Comparison of ENCODE assay signal across 9 cellular contexts in genomic region chr16:47018223-47018891, GRCh38. TPM values are rescaled to one million over a fixed set of nuclear protein-coding genes. Genes with fewer than 3 reads are reported as not detected.
DNase-seq lines count a peak whose midpoint lies in the region; ATAC-seq, FAIRE-seq and TF ChIP-seq lines count a peak whose summit lies in the region.
"Had no signal": no experiment of that assay in that cellular context is flagged by ENCODE, and none has a peak within 500 bp of the region (broad histone marks: within the 10 kb centered on the region; RNA-seq: fewer than 3 reads in every experiment).

No MANE protein-coding gene starts in this region.

- H3K27ac ChIP-seq in suprapubic skin = no peak overlapping the region
- H3K27ac ChIP-seq: gastrocnemius medialis had no signal

- no peaks in the 10 kb centered on the region for H3K9me3 ChIP-seq in suprapubic skin
- H3K9me3 ChIP-seq: gastrocnemius medialis had no signal

- TF ChIP-seq EP300 in suprapubic skin (IDR thresholded peaks at IDR 0.05) = no peak

- no peaks in the 10 kb centered on the region for H3K9me3 Mint-ChIP-seq in naive B cell

- WGBS in suprapubic skin = 53% methylated on average over 14 of the region's 14 CpGs

- no peak for DNase-seq in activated CD4-positive, CD25-positive, alpha-beta regulatory T cell (lab: John Stamatoyannopoulos, UW)
- peak; percentile 87 for DNase-seq in HPDE6-E6E7 (ENCODE audit: extremely low spot score)
- peak; percentile 30 for DNase-seq in SIG-M5 (lab: John Stamatoyannopoulos, UW)
- DNase-seq in bronchial epithelial cell (ENCODE audit: low read depth) = peak; percentile 52
- peak; percentile 64 for DNase-seq in naive B cell
- DNase-seq in suprapubic skin (ENCODE audit: low spot score in 2 of 2) = no peak
- DNase-seq: gastrocnemius medialis had no signal

- no peak for TF ChIP-seq POLR2A in suprapubic skin (IDR thresholded peaks at IDR 0.05)

- H3K4me1 Mint-ChIP-seq in naive B cell = peaks cover 21 to 34% (median 23%) of the 10 kb centered on the region in 3 donors

- no peaks in the 10 kb centered on the region for H3K27me3 ChIP-seq in bronchial epithelial cell (ENCODE audit: control insufficient read depth, insufficient read depth, low read length)
- H3K27me3 ChIP-seq in suprapubic skin = no peaks in the 10 kb centered on the region
- H3K27me3 ChIP-seq: gastrocnemius medialis had no signal

- TF ChIP-seq CTCF in bronchial epithelial cell (IDR thresholded peaks at IDR 0.05; ENCODE audit: insufficient read depth, low read length, severe bottlenecking) (peak; percentile 85), suprapubic skin (IDR thresholded peaks at IDR 0.05) (peak in 1 of 2 donors; percentile 37)

- H3K36me3 ChIP-seq in bronchial epithelial cell (ENCODE audit: control insufficient read depth, insufficient read depth, low read length) = no peaks in the 10 kb centered on the region
- no peaks in the 10 kb centered on the region for H3K36me3 ChIP-seq in suprapubic skin
- H3K36me3 ChIP-seq: gastrocnemius medialis had no signal

- peak overlapping the region in 4 of 8 donors; percentile 5 to 75 (median 34) for H3K4me3 Mint-ChIP-seq in naive B cell

- FAIRE-seq in bronchial epithelial cell (lab: Jason Lieb, UNC) = peak; percentile 47

- H3K27me3 Mint-ChIP-seq in naive B cell = no peaks in the 10 kb centered on the region

- H3K27ac Mint-ChIP-seq in naive B cell = peak overlapping the region in 5 of 6 donors; percentile 82 to 95 (median 90)

- ATAC-seq in activated CD4-positive, CD25-positive, alpha-beta regulatory T cell treated with anti-CD3 and anti-CD28 coated beads, Interleukin-2, amount 50 U/mL, for 24 hours = peak; percentile 94 to 95
- ATAC-seq in GM21619 (IDR thresholded peaks at IDR 0.05; ENCODE audit: unreplicated experiment) = peak; percentile 100
- peak; percentile 98 to 99 for ATAC-seq in naive B cell (ENCODE audit: low read depth in 2 of 2)

- no peaks in the 10 kb centered on the region for H3K36me3 Mint-ChIP-seq in naive B cell

- H3K4me1 ChIP-seq in suprapubic skin = no peaks in the 10 kb centered on the region
- H3K4me1 ChIP-seq: gastrocnemius medialis had no signal

- H3K4me3 ChIP-seq in bronchial epithelial cell (ENCODE audit: low read depth, low read length) = no peak overlapping the region
- H3K4me3 ChIP-seq in suprapubic skin = no peak overlapping the region
- H3K4me3 ChIP-seq: gastrocnemius medialis had no signal

RNA-seq across cellular contexts. Expression of gene DNAJA2, which starts 44.9 kb away (rescaled TPM):
- 92.0 and 112 TPM in 2 replicates for total RNA-seq in bronchial epithelial cell
- polyA plus RNA-seq in naive B cell (ENCODE audit: low read depth in 6 of 6) = 10 to 100 TPM; 43.2 to 80.8 (median 63.3) TPM
- 10 to 100 TPM; 34.0 to 53.3 (median 47.0) TPM for total RNA-seq in suprapubic skin

Comparison
In these comparisons a context has a peak if more than half of its experiments do, and no peak if none do; other contexts are left out.
1. DNase-seq: peak in HPDE6-E6E7 (single experiment), SIG-M5 (single experiment), bronchial epithelial cell (single experiment) and naive B cell (single experiment); none in activated CD4-positive, CD25-positive, alpha-beta regulatory T cell (0 of 4) and suprapubic skin (0 of 2).
2. Peak in every context shown above with its lines, with median percentiles within 50 percentile points of each other: ATAC-seq.